ENCODE assay signal across 8 cellular contexts in genomic region chr14:98889836-98890185, GRCh38.
"Had no signal": no experiment of that assay in that cellular context is flagged by ENCODE, and none has a peak within 500 bp of the region (broad histone marks: within the 10 kb centered on the region; RNA-seq: fewer than 3 reads in every experiment).

No MANE protein-coding gene starts in this region.

- H3K4me3 ChIP-seq: GM23248, K562 had no signal

- H2AFZ ChIP-seq: GM23248 had no signal

- H3K9ac ChIP-seq: GM23248 had no signal

- FAIRE-seq: H54, HTR-8/SVneo, K562 had no signal

- H3K27ac ChIP-seq: GM23248 had no signal

- DNase-seq: GM23248, GOT3, H9, HCEC 1CT, IMR-90 had no signal

- ATAC-seq: K562 had no signal

- H3K4me3 Mint-ChIP-seq: H9 had no signal
